ENCODE assay signal across 21 cellular contexts in the genomic region with DNA sequence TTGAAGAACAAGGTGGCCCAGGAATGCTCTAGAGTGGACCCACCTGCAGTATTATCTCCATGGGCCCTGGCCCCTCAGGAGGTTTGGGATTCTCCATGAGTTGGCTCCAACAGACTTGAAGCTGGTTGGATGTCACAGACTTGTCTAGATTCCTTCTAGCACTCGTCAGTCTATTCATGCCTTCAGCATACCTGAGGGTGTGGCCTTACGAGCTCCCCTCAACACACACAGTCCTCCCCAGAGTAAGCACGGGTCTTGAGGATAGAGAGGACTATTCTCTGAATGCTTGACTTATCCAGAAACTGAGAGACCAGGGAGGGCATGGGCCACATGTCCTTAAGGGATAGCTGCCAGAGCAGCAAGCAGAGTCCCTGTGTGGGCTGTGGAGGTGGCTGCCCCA. TPM values are rescaled to one million over a fixed set of nuclear protein-coding genes. Genes with fewer than 3 reads are reported as not detected.
DNase-seq lines count a peak whose midpoint lies in the region; ATAC-seq, FAIRE-seq and TF ChIP-seq lines count a peak whose summit lies in the region.
"Had no signal": no experiment of that assay in that cellular context is flagged by ENCODE, and none has a peak within 500 bp of the region (broad histone marks: within the 10 kb centered on the region; RNA-seq: fewer than 3 reads in every experiment).

No MANE protein-coding gene starts in this region.

- no peak overlapping the region for H3K27ac Mint-ChIP-seq in stimulated activated naive B cell treated with anti-CD40 and anti-IgM and Interleukin-4, amounts not matched to agents 10 μg/mL and 1 μg/mL and 100 μg/mL, for 72 hours
- H3K27ac Mint-ChIP-seq in stimulated activated naive CD8-positive, alpha-beta T cell treated with anti-CD3 and anti-CD28 coated beads, Interleukin-15, amount 100 ng/mL, for 72 hours: no peak overlapping the region
- H3K27ac Mint-ChIP-seq: activated CD4-positive, alpha-beta memory T cell treated with anti-CD3 and anti-CD28 coated beads for 36 hours; activated T-cell treated with anti-CD3 and anti-CD28 coated beads, Interleukin-2, amount 50 U/mL, for 24 hours; endodermal cell had no signal

- in situ Hi-C loops in HepG2 (cut with HindIII; ENCODE audit: extremely low pct_ligation_motif_present, low pct_unique_long_range_greater_than_20kb): no loop called here

- H3K4me1 ChIP-seq in cardiac muscle cell (ENCODE audit: low read depth): no peaks in the 10 kb centered on the region
- H3K4me1 ChIP-seq in HepG2 (ENCODE audit: insufficient read depth, low read length): no peaks in the 10 kb centered on the region

- TF ChIP-seq CTCF in cardiac muscle cell (IDR thresholded peaks at IDR 0.05; ENCODE audit: low read depth, low read length): no peak
- TF ChIP-seq CTCF in fibroblast of villous mesenchyme (IDR thresholded peaks at IDR 0.05; ENCODE audit: insufficient read depth, low read depth, low read length): no peak
- TF ChIP-seq CTCF in HepG2 (CRISPR knock-in tag; IDR thresholded peaks at IDR 0.05): no peak

- POLR2A ChIA-PET in HepG2 (lab: Yijun Ruan, JAX): no interaction called here

- WGBS in HepG2 (ENCODE audit: low lambda C conversion rate): 6% methylated on average over 3 of the region's 3 CpGs

- H3K4me3 Mint-ChIP-seq in stimulated activated naive B cell treated with anti-CD40 and anti-IgM and Interleukin-4, amounts not matched to agents 10 μg/mL and 1 μg/mL and 100 μg/mL, for 72 hours: no peak overlapping the region
- no peak overlapping the region for H3K4me3 Mint-ChIP-seq in stimulated activated naive CD8-positive, alpha-beta T cell treated with anti-CD3 and anti-CD28 coated beads, Interleukin-15, amount 100 ng/mL, for 72 hours
- H3K4me3 Mint-ChIP-seq: activated CD4-positive, alpha-beta memory T cell treated with anti-CD3 and anti-CD28 coated beads for 36 hours; activated T-cell treated with anti-CD3 and anti-CD28 coated beads, Interleukin-2, amount 50 U/mL, for 24 hours; endodermal cell had no signal

- H3K9me3 ChIP-seq in cardiac muscle cell (ENCODE audit: low read depth): no peaks in the 10 kb centered on the region
- no peaks in the 10 kb centered on the region for H3K9me3 ChIP-seq in HepG2 (ENCODE audit: low read length)
- H3K9me3 ChIP-seq: MG63 had no signal

- BruUV-seq in HepG2 (replicated peaks; lab: Mats Ljungman, UMichigan): no TSS peak

- H3K36me3 ChIP-seq in cardiac muscle cell: no peaks in the 10 kb centered on the region
- H3K36me3 ChIP-seq in HepG2 (replicated peaks in 1 of 2; ENCODE audit: control insufficient read depth in 1 of 2, insufficient read depth in 2 of 2, low read length in 2 of 2): no peaks in the 10 kb centered on the region
- H3K36me3 ChIP-seq: MG63, thoracic aorta had no signal

- CTCF ChIA-PET in HepG2 (lab: Yijun Ruan, JAX; ENCODE audit: low intra/inter-chr PET ratio, low total read pairs): no interaction called here

- peaks cover 21 to 25% of the 10 kb centered on the region in 2 donors for H3K9me3 Mint-ChIP-seq in stimulated activated naive B cell treated with anti-CD40 and anti-IgM and Interleukin-4, amounts not matched to agents 10 μg/mL and 1 μg/mL and 100 μg/mL, for 72 hours
- no peaks in the 10 kb centered on the region for H3K9me3 Mint-ChIP-seq in stimulated activated naive CD8-positive, alpha-beta T cell treated with anti-CD3 and anti-CD28 coated beads, Interleukin-15, amount 100 ng/mL, for 72 hours
- H3K9me3 Mint-ChIP-seq: activated T-cell treated with anti-CD3 and anti-CD28 coated beads, Interleukin-2, amount 50 U/mL, for 24 hours; endodermal cell had no signal

- no peak for TF ChIP-seq RAD21 in HepG2 (CRISPR knock-in tag; IDR thresholded peaks at IDR 0.05)

- no peak overlapping the region for H3K4me2 ChIP-seq in HepG2 (ENCODE audit: low read depth, low read length)

- no peaks in the 10 kb centered on the region for H3K4me1 Mint-ChIP-seq in stimulated activated naive B cell treated with anti-CD40 and anti-IgM and Interleukin-4, amounts not matched to agents 10 μg/mL and 1 μg/mL and 100 μg/mL, for 72 hours
- peaks cover 5% of the 10 kb centered on the region for H3K4me1 Mint-ChIP-seq in stimulated activated naive CD8-positive, alpha-beta T cell treated with anti-CD3 and anti-CD28 coated beads, Interleukin-15, amount 100 ng/mL, for 72 hours
- H3K4me1 Mint-ChIP-seq: endodermal cell had no signal

- no peak for ATAC-seq in Right ventricle myocardium superior (ENCODE audit: poor library complexity)
- ATAC-seq in stimulated activated naive B cell treated with anti-CD40 and anti-IgM and Interleukin-4, amounts not matched to agents 10 μg/mL and 1 μg/mL and 100 μg/mL, for 72 hours (replicated peaks): no peak
- no peak for ATAC-seq in stimulated activated naive CD8-positive, alpha-beta T cell treated with anti-CD3 and anti-CD28 coated beads, Interleukin-15, amount 100 ng/mL, for 72 hours
- ATAC-seq in HepG2: no peak
- ATAC-seq: left ventricle myocardium superior, Panc1 had no signal

- intact Hi-C loops in Right ventricle myocardium superior (cut with DNase I) (no loop called here), HepG2 (cut with micrococcal nuclease; ENCODE audit: unreplicated experiment) (no loop called here)

- DNase-seq in cardiac muscle cell (ENCODE audit: low read depth in 1 of 2, low spot score in 1 of 2) (peak; percentile 18 to 64), Right ventricle myocardium superior (no peak), amniotic epithelial cell (ENCODE audit: low read depth) (peak; percentile 64), fibroblast of villous mesenchyme (ENCODE audit: low read depth) (peak; percentile 18), medulla oblongata (ENCODE audit: extremely low spot score) (no peak), HepG2 (ENCODE audit: low spot score) (no peak)
- DNase-seq in stimulated activated naive B cell treated with anti-CD40 and anti-IgM and Interleukin-4, amounts not matched to agents 10 μg/mL and 1 μg/mL and 100 μg/mL, for 72 hours: peak; percentile 19
- no peak for DNase-seq in stimulated activated naive CD8-positive, alpha-beta T cell treated with anti-CD3 and anti-CD28 coated beads, Interleukin-15, amount 100 ng/mL, for 72 hours
- DNase-seq: activated CD4-positive, alpha-beta memory T cell treated with anti-CD3 and anti-CD28 coated beads for 36 hours; activated naive CD4-positive, alpha-beta T cell treated with anti-CD3 and anti-CD28 coated beads, Interleukin-2, amount 50 U/mL, for 16 hours; activated T-cell treated with anti-CD3 and anti-CD28 coated beads, Interleukin-2, amount 50 U/mL, for 24 hours; central memory CD4-positive, alpha-beta T cell; endodermal cell; left ventricle myocardium superior; MG63; NCI-H748 treated with DMSO at 0.1 percent for 48 hours; stimulated activated CD4-positive, alpha-beta T cell treated with anti-CD3 and anti-CD28 coated beads, Interleukin-4, amount 100 ng/mL, for 4 hours; stimulated activated CD8-positive, alpha-beta memory T cell treated with anti-CD3 and anti-CD28 coated beads, Interleukin-4, amount 100 ng/mL, for 48 hours had no signal

- H3K27ac ChIP-seq in cardiac muscle cell (no peak overlapping the region), HepG2 (ENCODE audit: extremely low read length, insufficient read depth, low read length) (no peak overlapping the region)
- H3K27ac ChIP-seq: skin epidermis, thoracic aorta had no signal

- H3K4me3 ChIP-seq in cardiac muscle cell (no peak overlapping the region), fibroblast of villous mesenchyme (ENCODE audit: low read depth, low read length) (no peak overlapping the region), HepG2 (replicated peaks in 1 of 3; ENCODE audit: insufficient read depth in 1 of 3, low read depth in 2 of 3, low read length in 3 of 3) (no peak overlapping the region)
- H3K4me3 ChIP-seq: MG63, skin epidermis, thoracic aorta had no signal

- no peaks in the 10 kb centered on the region for H3K79me2 ChIP-seq in HepG2 (ENCODE audit: insufficient read depth, low read length)

- no peaks in the 10 kb centered on the region for H3K27me3 Mint-ChIP-seq in stimulated activated naive B cell treated with anti-CD40 and anti-IgM and Interleukin-4, amounts not matched to agents 10 μg/mL and 1 μg/mL and 100 μg/mL, for 72 hours
- peaks cover 11% of the 10 kb centered on the region for H3K27me3 Mint-ChIP-seq in stimulated activated naive CD8-positive, alpha-beta T cell treated with anti-CD3 and anti-CD28 coated beads, Interleukin-15, amount 100 ng/mL, for 72 hours

- H2AFZ ChIP-seq in HepG2 (ENCODE audit: low read length): no peak overlapping the region

- H3K36me3 Mint-ChIP-seq in stimulated activated naive B cell treated with anti-CD40 and anti-IgM and Interleukin-4, amounts not matched to agents 10 μg/mL and 1 μg/mL and 100 μg/mL, for 72 hours: peaks cover 5 to 7% of the 10 kb centered on the region in 2 donors

- FAIRE-seq in HepG2 (lab: Jason Lieb, UNC): no peak

- H3K27me3 ChIP-seq in cardiac muscle cell: no peaks in the 10 kb centered on the region
- peaks cover 5 to 59% of the 10 kb centered on the region in 2 experiments for H3K27me3 ChIP-seq in HepG2 (ENCODE audit: control insufficient read depth in 1 of 2, insufficient read depth in 2 of 2, low read length in 2 of 2)
- H3K27me3 ChIP-seq: MG63 had no signal

- no peaks in the 10 kb centered on the region; the same call in 1 of the 2 replicates for H4K20me1 ChIP-seq in HepG2 (ENCODE audit: insufficient read depth, low read length)

- TF ChIP-seq EP300 in HepG2 (IDR thresholded peaks at IDR 0.05; ENCODE audit: low read depth in 2 of 2, low read length in 2 of 2) (no peak), HepG2 (CRISPR knock-in tag; IDR thresholded peaks at IDR 0.05; ENCODE audit: borderline replicate concordance) (no peak)

- TF ChIP-seq POLR2A in HepG2 (IDR thresholded peaks at IDR 0.05; ENCODE audit: insufficient read depth in 1 of 2, low read depth in 2 of 2, low read length in 2 of 2): no peak

- no peak overlapping the region for H3K9ac ChIP-seq in HepG2 (ENCODE audit: insufficient read depth, low read depth, low read length)

RNA-seq across cellular contexts. Expression of gene COL6A1, which starts 45.9 kb away (rescaled TPM):
- total RNA-seq in cardiac muscle cell (499 and 605 TPM in 2 replicates), Right ventricle myocardium superior (173 TPM), fibroblast of villous mesenchyme (538 and 819 TPM in 2 replicates), HepG2 (2016; rRNA removed; fragmentation: Illumina TruSeq; extraction: Trizol) (0.46 and 3.1 TPM in 2 replicates)
- polyA plus RNA-seq in cardiac muscle cell (245 and 279 TPM in 2 replicates), HepG2 (2011; rRNA removed) (4.8 and 9.8 TPM in 2 replicates)
- total RNA-seq in HepG2 (2016; cell fraction: cytosol; rRNA removed; fragmentation: Illumina TruSeq; extraction: Trizol; ENCODE audit: low read depth): 0.09 and 0.40 TPM in 2 replicates
- total RNA-seq in HepG2 (2016; cell fraction: insoluble cytoplasmic fraction; rRNA removed; fragmentation: Illumina TruSeq; extraction: Trizol): 0.55 and 4.3 TPM in 2 replicates
- total RNA-seq in HepG2 (2016; cell fraction: membrane; rRNA removed; fragmentation: Illumina TruSeq; extraction: Trizol): 0.28 and 0.41 TPM in 2 replicates
- 4.1 and 6.4 TPM in 2 replicates for total RNA-seq in HepG2 (2016; cell fraction: nucleus; rRNA removed; fragmentation: Illumina TruSeq; extraction: Trizol)
- polyA plus RNA-seq in HepG2 (2011; cell fraction: cytosol; rRNA removed): 2.4 TPM in 2 replicates
- 190 and 201 TPM in 2 replicates for polyA plus RNA-seq in HepG2 (2011; cell fraction: nucleus; rRNA removed)
- polyA plus RNA-seq in HepG2 (2012): 10.0 and 14.2 TPM in 2 replicates
- 0.17 TPM in 2 replicates for polyA plus RNA-seq in HepG2 (2016; cell fraction: cytosol; fragmentation: Illumina TruSeq; extraction: Trizol; ENCODE audit: low read depth)
- polyA plus RNA-seq in HepG2 (2016; cell fraction: insoluble cytoplasmic fraction; fragmentation: Illumina TruSeq; extraction: Trizol; ENCODE audit: low read depth): 0.58 and 1.7 TPM in 2 replicates
- 0.13 and 0.28 TPM in 2 replicates for polyA plus RNA-seq in HepG2 (2016; cell fraction: membrane; fragmentation: Illumina TruSeq; extraction: Trizol; ENCODE audit: low read depth)
- 20.5 and 25.0 TPM in 2 replicates for polyA plus RNA-seq in HepG2 (2016; cell fraction: nucleus; fragmentation: Illumina TruSeq; extraction: Trizol; ENCODE audit: insufficient read depth, low read depth)
- 0.07 and 11.2 TPM in 2 replicates for polyA minus RNA-seq in HepG2 (2011; rRNA and poly(A)+ RNA removed; ENCODE audit: low replicate concordance)
- polyA minus RNA-seq in HepG2 (2011; cell fraction: cytosol; rRNA and poly(A)+ RNA removed): 1.1 and 1.8 TPM in 2 replicates
- polyA minus RNA-seq in HepG2 (2011; cell fraction: nucleus; rRNA and poly(A)+ RNA removed): 3.9 and 6.7 TPM in 2 replicates

Comparison
In these comparisons a context has a peak if more than half of its experiments do, and no peak if none do; other contexts are left out.
1. DNase-seq: peak in cardiac muscle cell (2 of 2), amniotic epithelial cell (single experiment), fibroblast of villous mesenchyme (single experiment) and stimulated activated naive B cell treated with anti-CD40 and anti-IgM and Interleukin-4, amounts not matched to agents 10 μg/mL and 1 μg/mL and 100 μg/mL, for 72 hours (single experiment); none in Right ventricle myocardium superior (single experiment), stimulated activated naive CD8-positive, alpha-beta T cell treated with anti-CD3 and anti-CD28 coated beads, Interleukin-15, amount 100 ng/mL, for 72 hours (0 of 2), medulla oblongata (single experiment) and HepG2 (single experiment).
2. RNA of gene COL6A1, which starts 45.9 kb away (total RNA-seq): 499 to 605 TPM in cardiac muscle cell, 538 to 819 TPM in fibroblast of villous mesenchyme and 173 TPM in Right ventricle myocardium superior (single experiment); 0.09 to 6.4 TPM in HepG2; every median in the first group is over 10 times any median in the second.